29 cellular contexts compared by ENCODE assay signal in genomic region chr7:156680281-156680680, GRCh38. TPM values are rescaled to one million over a fixed set of nuclear protein-coding genes. Genes with fewer than 3 reads are reported as not detected.
DNase-seq lines count a peak whose midpoint lies in the region; ATAC-seq and TF ChIP-seq lines count a peak whose summit lies in the region.
"Had no signal": no experiment of that assay in that cellular context is flagged by ENCODE, and none has a peak within 500 bp of the region (broad histone marks: within the 10 kb centered on the region; RNA-seq: fewer than 3 reads in every experiment).

No MANE protein-coding gene starts in this region.

- no peak overlapping the region for H3K27ac ChIP-seq in PC-3 (ENCODE audit: low read length)
- no peak overlapping the region for H3K27ac ChIP-seq in foreskin keratinocyte
- H3K27ac ChIP-seq: neural progenitor cell, parathyroid adenoma, tibial artery, VCaP had no signal

- no peak for ATAC-seq in PC-3
- no peak for ATAC-seq in foreskin keratinocyte
- no peak for ATAC-seq in GM18867 (IDR thresholded peaks at IDR 0.05; ENCODE audit: unreplicated experiment)
- no peak for ATAC-seq in activated CD4-positive, CD25-positive, alpha-beta regulatory T cell treated with anti-CD3 and anti-CD28 coated beads, Interleukin-2, amount 50 U/mL, for 24 hours
- ATAC-seq in GM19463 (IDR thresholded peaks at IDR 0.05; ENCODE audit: unreplicated experiment) = no peak
- ATAC-seq: activated CD8-positive, alpha-beta T cell treated with anti-CD3 and anti-CD28 coated beads, Interleukin-2, amount 10 ng/mL, durations not matched to agents 7 days and 5 days; esophagus mucosa; Panc1; right cardiac atrium had no signal

- DNase-seq in AG04449 (ENCODE audit: low read depth, low spot score) (peak; percentile 9), PC-3 (no peak), astrocyte of the spinal cord (ENCODE audit: low read depth, low spot score) (peak; percentile 79), foreskin keratinocyte (peak in 1 of 2 donors; percentile 45), DMS79 treated with DMSO at 0.1 percent for 48 hours (lab: John Stamatoyannopoulos, UW) (no peak)
- DNase-seq: activated CD4-positive, alpha-beta T cell treated with anti-CD3 and anti-CD28 coated beads for 4 hours; activated CD8-positive, alpha-beta T cell treated with anti-CD3 and anti-CD28 coated beads, Interleukin-2, amount 10 ng/mL, durations not matched to agents 7 days and 5 days; anterior cingulate cortex; CD4-positive, alpha-beta T cell; central memory CD4-positive, alpha-beta T cell; dermis blood vessel endothelial cell; EL; hippocampal formation; mesendoderm; NCI-H1417; NCI-H2029 treated with DMSO at 0.1 percent for 48 hours; NCI-H69; right cardiac atrium; SHP77; T1000; tibial artery had no signal

- no peaks in the 10 kb centered on the region for H3K79me2 ChIP-seq in PC-3 (ENCODE audit: low read length)
- H3K79me2 ChIP-seq: parathyroid adenoma had no signal

- H3K4me1 ChIP-seq in PC-3 (ENCODE audit: insufficient read depth, low read length) = no peaks in the 10 kb centered on the region
- no peaks in the 10 kb centered on the region for H3K4me1 ChIP-seq in foreskin keratinocyte
- H3K4me1 ChIP-seq: parathyroid adenoma, tibial artery had no signal

- intact Hi-C loops in PC-3 (cut with micrococcal nuclease) = no loop called here

- POLR2A ChIA-PET in AG04449 (lab: Yijun Ruan, JAX) = no interaction called here
- POLR2A ChIA-PET in PC-3 (lab: Charles Lee; ENCODE audit: unreplicated experiment) = no interaction called here

- CTCF ChIA-PET in AG04449 (lab: Yijun Ruan, JAX) = no interaction called here
- CTCF ChIA-PET in PC-3 (lab: Charles Lee) = no interaction called here

- H3K4me3 ChIP-seq in AG04449 (ENCODE audit: low read depth, low read length) = no peak overlapping the region
- H3K4me3 ChIP-seq in PC-3 (ENCODE audit: low read length) = no peak overlapping the region
- no peak overlapping the region for H3K4me3 ChIP-seq in astrocyte of the spinal cord (ENCODE audit: low read depth, low read length)
- H3K4me3 ChIP-seq: neural progenitor cell, tibial artery had no signal

- H3K9ac ChIP-seq in PC-3 (ENCODE audit: low read length) = no peak overlapping the region
- H3K9ac ChIP-seq: neural progenitor cell, parathyroid adenoma had no signal

- BruUV-seq in PC-3 (replicated peaks; lab: Mats Ljungman, UMichigan) = no TSS peak

- no peaks in the 10 kb centered on the region for H3K9me2 ChIP-seq in PC-3 (replicated peaks; ENCODE audit: low read length)

- no peaks in the 10 kb centered on the region; the same call in 1 of the 2 replicates for H3K36me3 ChIP-seq in PC-3 (ENCODE audit: low read depth, low read length)
- H3K36me3 ChIP-seq: neural progenitor cell had no signal

- no peaks in the 10 kb centered on the region for H4K20me1 ChIP-seq in PC-3 (ENCODE audit: low read length)

- no peaks in the 10 kb centered on the region for H3F3A ChIP-seq in PC-3 (ENCODE audit: low read length, unreplicated experiment)

- no peak overlapping the region for H2AFZ ChIP-seq in PC-3 (ENCODE audit: low read length)
- H2AFZ ChIP-seq: neural progenitor cell, parathyroid adenoma had no signal

- TF ChIP-seq CTCF in AG04449 (IDR thresholded peaks at IDR 0.05; ENCODE audit: insufficient read depth, low read length, missing control alignments) (no peak), PC-3 (conservative IDR thresholded peaks at IDR 0.05; ENCODE audit: low read depth, low read length) (0 out of 2 replicates have a peak, but pooled peaks have one; percentile 19), astrocyte of the spinal cord (IDR thresholded peaks at IDR 0.05; ENCODE audit: low read depth, low read length) (no peak), foreskin keratinocyte (conservative IDR thresholded peaks at IDR 0.05) (peak; percentile 24)

- H3K4me2 ChIP-seq in PC-3 (ENCODE audit: low read length) = no peak overlapping the region
- H3K4me2 ChIP-seq: neural progenitor cell had no signal

- no peaks in the 10 kb centered on the region for H3K9me3 ChIP-seq in PC-3 (ENCODE audit: low read length)
- H3K9me3 ChIP-seq: tibial artery had no signal

- in situ Hi-C loops in astrocyte of the spinal cord (cut with HindIII; ENCODE audit: low sequenced_read_pairs) = no loop called here

- H3K27me3 ChIP-seq in PC-3 (ENCODE audit: low read length) (no peaks in the 10 kb centered on the region), foreskin keratinocyte (no peaks in the 10 kb centered on the region)
- H3K27me3 ChIP-seq: neural progenitor cell, tibial artery had no signal

RNA-seq across cellular contexts. Expression of gene RNF32, which starts 39.7 kb away (rescaled TPM):
- 1.7 and 2.2 TPM in 2 replicates for total RNA-seq in PC-3 (2014; rRNA removed)
- 0.68 and 0.74 TPM in 2 replicates for total RNA-seq in foreskin keratinocyte
- 0.69 and 0.91 TPM in 2 replicates for polyA plus RNA-seq in foreskin keratinocyte

Comparison
In these comparisons a context has a peak if more than half of its experiments do, and no peak if none do; other contexts are left out.
1. DNase-seq: peak in AG04449 (single experiment) and astrocyte of the spinal cord (single experiment); none in PC-3 (single experiment) and DMS79 treated with DMSO at 0.1 percent for 48 hours (single experiment).
2. CTCF ChIP-seq: peak in PC-3 (single experiment) and foreskin keratinocyte (single experiment); none in AG04449 (single experiment) and astrocyte of the spinal cord (single experiment).